32 cellular contexts compared by ENCODE assay signal in the genomic region with DNA sequence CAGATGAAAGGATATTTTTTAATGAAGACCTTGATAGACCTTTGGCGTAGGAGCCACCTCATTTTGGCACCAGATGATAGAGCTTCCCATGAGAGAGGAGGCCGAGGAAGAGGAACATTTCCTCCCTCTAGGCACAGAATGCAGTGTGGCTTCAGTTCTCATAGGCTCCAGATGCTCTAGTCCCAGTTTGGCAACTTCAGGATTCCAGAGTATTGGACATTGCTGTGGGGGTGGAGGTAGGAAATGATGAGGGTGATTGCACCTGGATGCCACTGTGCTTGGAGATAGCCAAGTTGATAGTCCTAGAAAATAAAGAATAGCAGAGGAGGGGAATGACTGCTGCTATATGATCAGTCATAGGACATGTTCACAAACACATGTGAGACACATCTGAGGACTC. TPM values are rescaled to one million over a fixed set of nuclear protein-coding genes. Genes with fewer than 3 reads are reported as not detected.
"Had no signal": no experiment of that assay in that cellular context is flagged by ENCODE, and none has a peak within 500 bp of the region (broad histone marks: within the 10 kb centered on the region; RNA-seq: fewer than 3 reads in every experiment).

No MANE protein-coding gene starts in this region.

- FAIRE-seq: TTC549 had no signal

- H3K4me3 Mint-ChIP-seq: activated B cell treated with CpG ODN at 0.5 μM for 24 hours; activated CD4-positive, alpha-beta T cell treated with anti-CD3 and anti-CD28 coated beads, Interleukin-2, amount 10 ng/mL, durations not matched to agents 24 days and 14 days; activated CD8-positive, alpha-beta memory T cell treated with anti-CD3 and anti-CD28 coated beads, Interleukin-2, amount 10 ng/mL, durations not matched to agents 7 days and 5 days; activated naive CD8-positive, alpha-beta T cell treated with anti-CD3 and anti-CD28 coated beads, Interleukin-2, amount 50 U/mL, for 24 hours; activated T-cell treated with anti-CD3 and anti-CD28 coated beads, Interleukin-2, amount 50 U/mL, for 24 hours; activated T-helper 1 cell treated with anti-CD3 and anti-CD28 coated beads, Interleukin-12 subunit alpha, Interleukin-12 subunit beta, Interleukin-2, Interleukin-4 antibody, amounts not matched to agents 30 ng/mL and 10 ng/mL and 1 ng/mL, durations not matched to agents 14 hours and 24 hours and 36 hours; brain; T-cell had no signal

- H3K4me1 ChIP-seq: ascending aorta had no signal

- ATAC-seq: activated CD8-positive, alpha-beta memory T cell treated with anti-CD3 and anti-CD28 coated beads, Interleukin-2, amount 10 ng/mL, durations not matched to agents 7 days and 5 days; activated naive CD4-positive, alpha-beta T cell treated with anti-CD3 and anti-CD28 coated beads, Interleukin-2, amount 50 U/mL, for 72 hours; activated naive CD8-positive, alpha-beta T cell treated with anti-CD3 and anti-CD28 coated beads, Interleukin-2, amount 50 U/mL, for 24 hours; T-cell had no signal

- H3K27ac Mint-ChIP-seq: activated B cell treated with CpG ODN at 0.5 μM for 24 hours; activated CD4-positive, alpha-beta T cell treated with anti-CD3 and anti-CD28 coated beads, Interleukin-2, amount 10 ng/mL, durations not matched to agents 24 days and 14 days; activated CD8-positive, alpha-beta memory T cell treated with anti-CD3 and anti-CD28 coated beads, Interleukin-2, amount 10 ng/mL, durations not matched to agents 7 days and 5 days; activated naive CD4-positive, alpha-beta T cell treated with anti-CD3 and anti-CD28 coated beads, Interleukin-2, amount 50 U/mL, for 72 hours; activated naive CD8-positive, alpha-beta T cell treated with anti-CD3 and anti-CD28 coated beads, Interleukin-2, amount 50 U/mL, for 24 hours; activated T-cell treated with anti-CD3 and anti-CD28 coated beads, Interleukin-2, amount 50 U/mL, for 24 hours; activated T-helper 1 cell treated with anti-CD3 and anti-CD28 coated beads, Interleukin-12 subunit alpha, Interleukin-12 subunit beta, Interleukin-2, Interleukin-4 antibody, amounts not matched to agents 30 ng/mL and 10 ng/mL and 1 ng/mL, durations not matched to agents 14 hours and 24 hours and 36 hours; T-cell had no signal

- H3K4me3 ChIP-seq: ascending aorta, cardiac muscle cell had no signal

- H3K9me3 ChIP-seq: ascending aorta had no signal

- H3K36me3 ChIP-seq: ascending aorta, cardiac muscle cell had no signal

- DNase-seq: activated B cell treated with CpG ODN at 0.5 μM for 24 hours; activated CD4-positive, alpha-beta T cell treated with anti-CD3 and anti-CD28 coated beads for 1 hour; activated CD4-positive, alpha-beta T cell treated with anti-CD3 and anti-CD28 coated beads, Interleukin-2, amount 50 U/mL, for 48 hours; activated CD8-positive, alpha-beta memory T cell treated with anti-CD3 and anti-CD28 coated beads, Interleukin-2, amount 10 ng/mL, durations not matched to agents 7 days and 5 days; activated effector memory CD4-positive, alpha-beta T cell treated with Interleukin-2 at 50 U/mL for 16 hours; activated naive CD4-positive, alpha-beta T cell; activated naive CD8-positive, alpha-beta T cell treated with anti-CD3 and anti-CD28 coated beads, Interleukin-2, amount 50 U/mL, for 24 hours; activated T-cell treated with anti-CD3 and anti-CD28 coated beads, Interleukin-2, amount 50 U/mL, for 24 hours; amniotic stem cell; KG1; NCI-H1048; NCI-H1417; NCI-H1694; NCI-H2029; NCI-H2107; NCI-H2171 treated with DMSO at 0.1 percent for 48 hours; NCI-H226; NCI-H82; OCI-M1; SHP77; T-cell; T-helper 2 cell had no signal

- H3K4me1 Mint-ChIP-seq: activated CD4-positive, alpha-beta T cell treated with anti-CD3 and anti-CD28 coated beads, Interleukin-2, amount 10 ng/mL, durations not matched to agents 24 days and 14 days; activated CD8-positive, alpha-beta memory T cell treated with anti-CD3 and anti-CD28 coated beads, Interleukin-2, amount 10 ng/mL, durations not matched to agents 7 days and 5 days; activated naive CD8-positive, alpha-beta T cell treated with anti-CD3 and anti-CD28 coated beads, Interleukin-2, amount 50 U/mL, for 24 hours; T-cell had no signal

- H3K27ac ChIP-seq: ascending aorta had no signal

- H3K36me3 Mint-ChIP-seq: activated CD8-positive, alpha-beta memory T cell treated with anti-CD3 and anti-CD28 coated beads, Interleukin-2, amount 10 ng/mL, durations not matched to agents 7 days and 5 days; activated naive CD4-positive, alpha-beta T cell treated with anti-CD3 and anti-CD28 coated beads, Interleukin-2, amount 50 U/mL, for 72 hours; brain; T-cell had no signal

- H3K9me3 Mint-ChIP-seq: activated B cell treated with CpG ODN at 0.5 μM for 24 hours; activated CD4-positive, alpha-beta T cell treated with anti-CD3 and anti-CD28 coated beads, Interleukin-2, amount 10 ng/mL, durations not matched to agents 24 days and 14 days; activated naive CD8-positive, alpha-beta T cell treated with anti-CD3 and anti-CD28 coated beads, Interleukin-2, amount 50 U/mL, for 24 hours; activated T-cell treated with anti-CD3 and anti-CD28 coated beads, Interleukin-2, amount 50 U/mL, for 24 hours; activated T-helper 1 cell treated with anti-CD3 and anti-CD28 coated beads, Interleukin-12 subunit alpha, Interleukin-12 subunit beta, Interleukin-2, Interleukin-4 antibody, amounts not matched to agents 30 ng/mL and 10 ng/mL and 1 ng/mL, durations not matched to agents 14 hours and 24 hours and 36 hours; T-cell had no signal

- H3K27me3 ChIP-seq: ascending aorta had no signal

- H3K27me3 Mint-ChIP-seq: activated B cell treated with CpG ODN at 0.5 μM for 24 hours had no signal

RNA-seq across cellular contexts. Expression of gene KY, which starts 58.3 kb away (rescaled TPM):
- total RNA-seq: activated B cell treated with CpG ODN at 0.5 μM for 24 hours; activated CD4-positive, alpha-beta T cell treated with anti-CD3 and anti-CD28 coated beads, Interleukin-2, amount 10 ng/mL, durations not matched to agents 24 days and 14 days; activated CD8-positive, alpha-beta memory T cell treated with anti-CD3 and anti-CD28 coated beads, Interleukin-2, amount 10 ng/mL, durations not matched to agents 7 days and 5 days; activated naive CD4-positive, alpha-beta T cell treated with anti-CD3 and anti-CD28 coated beads, Interleukin-2, amount 50 U/mL, for 72 hours; activated T-helper 1 cell treated with anti-CD3 and anti-CD28 coated beads, Interleukin-12 subunit alpha, Interleukin-12 subunit beta, Interleukin-2, Interleukin-4 antibody, amounts not matched to agents 30 ng/mL and 10 ng/mL and 1 ng/mL, durations not matched to agents 14 hours and 24 hours and 36 hours; LHCN-M2; NCI-H460; SK-MEL-5; T-cell had no signal
